In genomic region chr21:31801551-31802234, GRCh38 we compare ENCODE assay signal across 24 cellular contexts.
DNase-seq lines count a peak whose midpoint lies in the region; ATAC-seq, FAIRE-seq and TF ChIP-seq lines count a peak whose summit lies in the region.
"Had no signal": no experiment of that assay in that cellular context is flagged by ENCODE, and none has a peak within 500 bp of the region (broad histone marks: within the 10 kb centered on the region; RNA-seq: fewer than 3 reads in every experiment).

No MANE protein-coding gene starts in this region.

- no peak overlapping the region for H3K27ac Mint-ChIP-seq in activated CD4-positive, alpha-beta T cell treated with anti-CD3 and anti-CD28 coated beads, Interleukin-2, amount 10 ng/mL, durations not matched to agents 7 days and 5 days
- H3K27ac Mint-ChIP-seq: CD4-positive, alpha-beta memory T cell had no signal

- H3K4me3 Mint-ChIP-seq in activated CD4-positive, alpha-beta T cell treated with anti-CD3 and anti-CD28 coated beads, Interleukin-2, amount 10 ng/mL, durations not matched to agents 7 days and 5 days, result no peak overlapping the region
- H3K4me3 Mint-ChIP-seq: CD4-positive, alpha-beta memory T cell had no signal

- POLR2A ChIA-PET in HepG2 (lab: Yijun Ruan, JAX), result no interaction called here
- POLR2A ChIA-PET in activated CD4-positive, alpha-beta T cell treated with anti-CD3 and anti-CD28 coated beads, Interleukin-2, amount 10 ng/mL, durations not matched to agents 7 days and 5 days (lab: Charles Lee), result no interaction called here

- H3K9me3 ChIP-seq in HepG2 (ENCODE audit: low read length), result no peaks in the 10 kb centered on the region
- H3K9me3 ChIP-seq in right lobe of liver, result no peaks in the 10 kb centered on the region
- H3K9me3 ChIP-seq: A549, BLaER1 had no signal

- no peaks in the 10 kb centered on the region for H4K20me1 ChIP-seq in HepG2 (ENCODE audit: insufficient read depth, low read length)
- H4K20me1 ChIP-seq: BLaER1 had no signal

- ATAC-seq in HepG2 (peak; percentile 92), right lobe of liver (no peak), left lobe of liver (no peak), HG03175 (IDR thresholded peaks at IDR 0.05; ENCODE audit: unreplicated experiment) (no peak), HG03521 (IDR thresholded peaks at IDR 0.05; ENCODE audit: unreplicated experiment) (no peak)
- ATAC-seq: A549, GM12878 had no signal

- WGBS in HepG2 (ENCODE audit: low lambda C conversion rate), result 24% methylated on average over 10 of the region's 10 CpGs
- WGBS in right lobe of liver (ENCODE audit: insufficient coverage, low coverage, low lambda C conversion rate, missing lambda C conversion rate), result 41% methylated on average over 9 of the region's 10 CpGs

- H3K27me3 ChIP-seq in HepG2 (ENCODE audit: control insufficient read depth in 1 of 2, insufficient read depth in 2 of 2, low read length in 2 of 2), result peaks cover 0 to 7% of the 10 kb centered on the region in 2 experiments; a peak in 1 of 5 replicates
- no peaks in the 10 kb centered on the region for H3K27me3 ChIP-seq in right lobe of liver
- H3K27me3 ChIP-seq: BLaER1 had no signal

- no peak for FAIRE-seq in HepG2 (lab: Jason Lieb, UNC)
- FAIRE-seq: A549, GM12878, GM19239, RCC 7860 had no signal

- no TSS peak for BruUV-seq in HepG2 (replicated peaks; lab: Mats Ljungman, UMichigan)

- H3K36me3 Mint-ChIP-seq in activated CD4-positive, alpha-beta T cell treated with anti-CD3 and anti-CD28 coated beads, Interleukin-2, amount 10 ng/mL, durations not matched to agents 7 days and 5 days (ENCODE audit: low read depth), result no peaks in the 10 kb centered on the region
- H3K36me3 Mint-ChIP-seq: CD4-positive, alpha-beta memory T cell had no signal

- TF ChIP-seq CTCF in HepG2 (CRISPR knock-in tag; IDR thresholded peaks at IDR 0.05) (no peak), right lobe of liver (IDR thresholded peaks at IDR 0.05) (no peak)

- TF ChIP-seq EP300 in HepG2 (IDR thresholded peaks at IDR 0.05; ENCODE audit: low read depth in 2 of 2, low read length in 2 of 2), result no peak
- TF ChIP-seq EP300 in HepG2 (CRISPR knock-in tag; IDR thresholded peaks at IDR 0.05; ENCODE audit: borderline replicate concordance), result no peak

- CTCF ChIA-PET in HepG2 (lab: Yijun Ruan, JAX; ENCODE audit: low intra/inter-chr PET ratio, low total read pairs), result no interaction called here
- CTCF ChIA-PET in activated CD4-positive, alpha-beta T cell treated with anti-CD3 and anti-CD28 coated beads, Interleukin-2, amount 10 ng/mL, durations not matched to agents 7 days and 5 days (lab: Charles Lee), result no interaction called here

- peaks cover 5% of the 10 kb centered on the region for H3K27me3 Mint-ChIP-seq in activated CD4-positive, alpha-beta T cell treated with anti-CD3 and anti-CD28 coated beads, Interleukin-2, amount 10 ng/mL, durations not matched to agents 7 days and 5 days

- no peak overlapping the region for H3K4me2 ChIP-seq in HepG2 (ENCODE audit: low read depth, low read length)
- H3K4me2 ChIP-seq: A549, BLaER1 had no signal

- no peak overlapping the region for H2AFZ ChIP-seq in HepG2 (ENCODE audit: low read length)
- H2AFZ ChIP-seq: GM23248 had no signal

- in situ Hi-C loops in HepG2 (cut with HindIII; ENCODE audit: extremely low pct_ligation_motif_present, low pct_unique_long_range_greater_than_20kb), result no loop called here

- no peak overlapping the region for H3K9ac ChIP-seq in HepG2 (ENCODE audit: insufficient read depth, low read depth, low read length)
- H3K9ac ChIP-seq: BLaER1, GM23248 had no signal

- no peaks in the 10 kb centered on the region for H3K79me2 ChIP-seq in HepG2 (ENCODE audit: insufficient read depth, low read length)

- intact Hi-C loops in HepG2 (cut with micrococcal nuclease; ENCODE audit: unreplicated experiment) (no loop called here), right lobe of liver (cut with DNase I) (no loop called here)

- peak; percentile 39 for DNase-seq in HepG2 (ENCODE audit: low spot score)
- DNase-seq in right lobe of liver, result no peak
- DNase-seq in NCI-H2227 (lab: John Stamatoyannopoulos, UW; ENCODE audit: unreplicated experiment), result peak; percentile 68
- peak; percentile 23 for DNase-seq in left lobe of liver (ENCODE audit: low spot score)
- no peak for DNase-seq in activated CD4-positive, CD25-positive, alpha-beta regulatory T cell treated with anti-CD3 and anti-CD28 coated beads, Interleukin-2, amount 50 U/mL, for 72 hours
- no peak for DNase-seq in activated CD4-positive, alpha-beta T cell treated with anti-CD3 and anti-CD28 coated beads, Interleukin-2, amount 10 ng/mL, durations not matched to agents 7 days and 5 days
- DNase-seq: CD4-positive, alpha-beta memory T cell; DMS53; EL; GM23248; HCEC 1CT; KBM-7; NCI-H1105; NCI-H2107; NCI-H526 treated with DMSO at 0.1 percent for 48 hours; NK-92 treated with Interleukin-12 subunit alpha and Interleukin-12 subunit beta, amount 100 ng/mL, for 24 hours; Right ventricle myocardium superior had no signal

- H3K27ac ChIP-seq in HepG2 (ENCODE audit: extremely low read length, insufficient read depth, low read length) (no peak overlapping the region), right lobe of liver (no peak overlapping the region)
- H3K27ac ChIP-seq: A549, BLaER1, GM23248 had no signal

- H3K36me3 ChIP-seq in HepG2 (replicated peaks in 1 of 2; ENCODE audit: control insufficient read depth in 1 of 2, insufficient read depth in 2 of 2, low read length in 2 of 2) (no peaks in the 10 kb centered on the region), right lobe of liver (no peaks in the 10 kb centered on the region)
- H3K36me3 ChIP-seq: BLaER1 had no signal

- no peak for TF ChIP-seq RAD21 in HepG2 (CRISPR knock-in tag; IDR thresholded peaks at IDR 0.05)

- H3K9me3 Mint-ChIP-seq in activated CD4-positive, alpha-beta T cell treated with anti-CD3 and anti-CD28 coated beads, Interleukin-2, amount 10 ng/mL, durations not matched to agents 7 days and 5 days, result peaks cover 3% of the 10 kb centered on the region

- H3K4me1 ChIP-seq in HepG2 (ENCODE audit: insufficient read depth, low read length) (peaks cover 8% of the 10 kb centered on the region; the same call in 1 of the 2 replicates), right lobe of liver (no peaks in the 10 kb centered on the region)
- H3K4me1 ChIP-seq: A549, BLaER1 had no signal

- no peak for TF ChIP-seq POLR2A in HepG2 (IDR thresholded peaks at IDR 0.05; ENCODE audit: insufficient read depth in 1 of 2, low read depth in 2 of 2, low read length in 2 of 2)
- TF ChIP-seq POLR2A in right lobe of liver (IDR thresholded peaks at IDR 0.05), result no peak

- H3K4me3 ChIP-seq in HepG2 (replicated peaks in 1 of 3; ENCODE audit: insufficient read depth in 1 of 3, low read depth in 2 of 3, low read length in 3 of 3) (no peak overlapping the region), right lobe of liver (no peak overlapping the region)
- H3K4me3 ChIP-seq: A549, BLaER1, GM12878, GM23248 had no signal

- H3K4me1 Mint-ChIP-seq in activated CD4-positive, alpha-beta T cell treated with anti-CD3 and anti-CD28 coated beads, Interleukin-2, amount 10 ng/mL, durations not matched to agents 7 days and 5 days, result no peaks in the 10 kb centered on the region
- H3K4me1 Mint-ChIP-seq: CD4-positive, alpha-beta memory T cell had no signal

TF ChIP-seq in HepG2, 621 proteins besides CTCF, POLR2A, EP300 and RAD21 (continues in another document):
- TF ChIP-seq GATAD1 (CRISPR knock-in tag; IDR thresholded peaks at IDR 0.05) (no peak), SP4 (CRISPR knock-in tag; IDR thresholded peaks at IDR 0.05) (no peak), ZNF839 (CRISPR knock-in tag; IDR thresholded peaks at IDR 0.05; ENCODE audit: borderline replicate concordance) (no peak), FOXP1 (IDR thresholded peaks at IDR 0.05) (no peak), FOXP1 (CRISPR knock-in tag; IDR thresholded peaks at IDR 0.05) (peak; percentile 9; the same call in 1 of the 2 replicates), SP5 (CRISPR knock-in tag; IDR thresholded peaks at IDR 0.05; ENCODE audit: borderline replicate concordance, low read depth) (no peak), ZBTB21 (CRISPR knock-in tag; IDR thresholded peaks at IDR 0.05) (peak; percentile 27; the same call in 1 of the 2 replicates), ELK4 (CRISPR knock-in tag; IDR thresholded peaks at IDR 0.05; ENCODE audit: borderline replicate concordance) (no peak), CEBPG (CRISPR knock-in tag; IDR thresholded peaks at IDR 0.05) (peak; percentile 35; the same call in 1 of the 2 replicates), SOX13 (IDR thresholded peaks at IDR 0.05) (no peak), SOX13 (CRISPR knock-in tag; conservative IDR thresholded peaks at IDR 0.05 in 1 of 2, IDR thresholded peaks at IDR 0.05 in 1 of 2) (peak in 1 of 2 experiments; percentile 30; a peak in 1 of 4 replicates), ZNF331 (CRISPR knock-in tag; IDR thresholded peaks at IDR 0.05) (0 out of 2 replicates have a peak, but pooled peaks have one; percentile 25), CEBPB (IDR thresholded peaks at IDR 0.05; ENCODE audit: borderline replicate concordance, low read depth, low read length) (peak; percentile 58; the same call in 1 of the 2 replicates), BCL6 (CRISPR knock-in tag; IDR thresholded peaks at IDR 0.05) (peak; percentile 70), ATF7 (IDR thresholded peaks at IDR 0.05) (peak; percentile 67), ATF7 (CRISPR knock-in tag; IDR thresholded peaks at IDR 0.05) (no peak), ONECUT2 (CRISPR knock-in tag; IDR thresholded peaks at IDR 0.05) (peak; percentile 92)
- TF ChIP-seq, protein P1, sequence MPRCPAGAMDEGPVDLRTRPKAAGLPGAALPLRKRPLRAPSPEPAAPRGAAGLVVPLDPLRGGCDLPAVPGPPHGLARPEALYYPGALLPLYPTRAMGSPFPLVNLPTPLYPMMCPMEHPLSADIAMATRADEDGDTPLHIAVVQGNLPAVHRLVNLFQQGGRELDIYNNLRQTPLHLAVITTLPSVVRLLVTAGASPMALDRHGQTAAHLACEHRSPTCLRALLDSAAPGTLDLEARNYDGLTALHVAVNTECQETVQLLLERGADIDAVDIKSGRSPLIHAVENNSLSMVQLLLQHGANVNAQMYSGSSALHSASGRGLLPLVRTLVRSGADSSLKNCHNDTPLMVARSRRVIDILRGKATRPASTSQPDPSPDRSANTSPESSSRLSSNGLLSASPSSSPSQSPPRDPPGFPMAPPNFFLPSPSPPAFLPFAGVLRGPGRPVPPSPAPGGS (CRISPR knock-in tag; IDR thresholded peaks at IDR 0.05), result no peak

Comparison
In these comparisons a context has a peak if more than half of its experiments do, and no peak if none do; other contexts are left out.
1. DNase-seq: peak in HepG2 (single experiment), NCI-H2227 (single experiment) and left lobe of liver (single experiment); none in right lobe of liver (0 of 3), activated CD4-positive, CD25-positive, alpha-beta regulatory T cell treated with anti-CD3 and anti-CD28 coated beads, Interleukin-2, amount 50 U/mL, for 72 hours (single experiment) and activated CD4-positive, alpha-beta T cell treated with anti-CD3 and anti-CD28 coated beads, Interleukin-2, amount 10 ng/mL, durations not matched to agents 7 days and 5 days (single experiment).